In the genomic region with DNA sequence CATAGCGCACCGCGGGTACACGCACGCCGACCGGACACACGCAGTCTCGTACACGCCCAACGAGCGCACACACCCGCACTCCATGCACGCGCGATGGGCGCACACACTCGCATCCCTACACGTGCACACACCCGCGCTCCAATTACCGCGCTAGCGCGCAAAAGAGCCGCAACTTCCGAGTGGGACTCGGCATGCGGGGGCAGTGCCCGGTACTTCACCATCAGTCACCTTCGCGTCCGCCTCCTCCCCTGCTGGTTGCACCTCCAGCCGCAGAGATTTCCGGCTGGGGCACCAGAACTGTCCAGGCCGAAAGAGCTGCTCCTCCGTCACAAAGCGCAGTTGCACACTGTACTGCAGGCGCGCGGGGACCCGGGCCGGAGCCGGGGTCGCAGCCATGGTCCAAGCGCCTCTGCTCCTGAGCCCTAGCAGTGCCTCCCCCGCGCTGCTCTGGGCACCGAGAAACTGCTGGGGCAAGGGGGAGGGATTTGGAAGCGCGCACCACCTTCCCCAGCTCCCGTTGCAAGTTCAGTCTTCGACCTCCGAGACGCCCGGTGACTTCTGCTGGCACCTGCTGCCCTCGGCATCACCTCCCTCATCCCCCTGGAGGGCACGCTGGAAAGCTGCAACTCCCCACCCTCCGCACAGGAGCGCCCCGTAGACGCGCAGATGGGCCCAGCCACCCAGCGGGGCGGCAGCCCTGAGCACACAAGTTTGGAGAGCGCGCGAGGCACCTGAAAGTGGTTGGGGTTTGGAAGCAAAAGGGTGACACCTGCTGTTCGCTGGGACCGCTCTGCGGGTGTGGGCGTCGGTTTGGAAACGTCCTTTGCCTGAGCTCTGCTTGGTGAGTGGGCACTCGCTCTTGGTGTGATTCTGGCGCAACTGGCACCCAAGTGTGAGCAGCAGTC, we compare ENCODE assay signal across 7 cellular contexts.
DNase-seq lines count a peak whose midpoint lies in the region; ATAC-seq lines count a peak whose summit lies in the region.

No MANE protein-coding gene starts in this region.

- ATAC-seq in GM18499 (IDR thresholded peaks at IDR 0.05; ENCODE audit: insufficient read depth, unreplicated experiment) (peak; percentile 52), HG03159 (IDR thresholded peaks at IDR 0.05; ENCODE audit: unreplicated experiment) (peak; percentile 82), GM21447 (IDR thresholded peaks at IDR 0.05; ENCODE audit: unreplicated experiment) (no peak)

- DNase-seq in NCI-H524 treated with DMSO at 0.1 percent for 48 hours (lab: John Stamatoyannopoulos, UW) (peak; percentile 85), amygdala (lab: John Stamatoyannopoulos, UW) (peak in 38 of 56 donors; percentile 1 to 55 (median 16)), iPS-NIHi7 (ENCODE audit: extremely low spot score) (peak; percentile 69)
- peak; percentile 20 for DNase-seq in stimulated activated CD4-positive, alpha-beta T cell treated with anti-CD3 and anti-CD28 coated beads, Interleukin-4, amount 100 ng/mL, for 1 hour

Comparison
In these comparisons a context has a peak if more than half of its experiments do, and no peak if none do; other contexts are left out.
1. DNase-seq: peak in every context shown above with its lines; median percentile 85 in NCI-H524 treated with DMSO at 0.1 percent for 48 hours; 69 in iPS-NIHi7; 20 in stimulated activated CD4-positive, alpha-beta T cell treated with anti-CD3 and anti-CD28 coated beads, Interleukin-4, amount 100 ng/mL, for 1 hour; 16 in amygdala.